23 cellular contexts compared by ENCODE assay signal in the genomic region with DNA sequence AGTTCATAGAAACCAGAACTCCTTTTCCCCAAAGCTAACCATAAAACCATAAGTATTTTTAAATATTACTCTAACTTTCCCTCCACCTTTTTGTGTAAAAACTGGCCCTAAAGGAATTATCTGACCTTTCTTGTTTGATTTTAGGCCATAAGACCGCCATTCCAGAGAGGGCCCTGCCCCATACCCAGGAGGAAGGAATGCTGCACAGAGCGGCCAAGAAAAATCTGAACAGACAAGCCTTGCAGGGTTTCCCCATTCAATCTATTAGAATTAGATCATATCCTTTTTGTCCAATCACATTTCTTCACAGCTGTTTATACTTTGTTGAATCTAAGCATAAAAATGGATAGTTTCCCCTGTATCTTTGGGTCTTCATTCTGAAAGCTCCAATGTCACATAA.
"Had no signal": no experiment of that assay in that cellular context is flagged by ENCODE, and none has a peak within 500 bp of the region (broad histone marks: within the 10 kb centered on the region; RNA-seq: fewer than 3 reads in every experiment).

No MANE protein-coding gene starts in this region.

- H3K4me3 ChIP-seq: K562 had no signal

- H3K9ac ChIP-seq: KMS-11, SK-N-SH had no signal

- DNase-seq: Kasumi-1, MM.1S, NCI-H1092 treated with DMSO at 0.1 percent for 48 hours, NCI-H1436, NCI-H187, NCI-H2029, NCI-H2081 treated with DMSO at 0.1 percent for 48 hours, NCI-H2171, NCI-H226, NCI-H446, NCI-H510A, NCI-H524 treated with DMSO at 0.1 percent for 48 hours, NCI-H69, NCI-H774, SHP77, SK-N-SH had no signal

- H3K4me1 Mint-ChIP-seq: IgD-negative memory B cell had no signal

- H3K27ac Mint-ChIP-seq: IgD-negative memory B cell had no signal

- H3K9me3 ChIP-seq: SK-N-SH had no signal

- H3K27me3 Mint-ChIP-seq: IgD-negative memory B cell had no signal

- FAIRE-seq: HTR-8/SVneo, K562 had no signal

- H3K4me3 Mint-ChIP-seq: IgD-negative memory B cell had no signal

- ATAC-seq: K562, Panc1 had no signal

- H3K27ac ChIP-seq: HL-60, KMS-11, RWPE1 had no signal
